In the genomic region with DNA sequence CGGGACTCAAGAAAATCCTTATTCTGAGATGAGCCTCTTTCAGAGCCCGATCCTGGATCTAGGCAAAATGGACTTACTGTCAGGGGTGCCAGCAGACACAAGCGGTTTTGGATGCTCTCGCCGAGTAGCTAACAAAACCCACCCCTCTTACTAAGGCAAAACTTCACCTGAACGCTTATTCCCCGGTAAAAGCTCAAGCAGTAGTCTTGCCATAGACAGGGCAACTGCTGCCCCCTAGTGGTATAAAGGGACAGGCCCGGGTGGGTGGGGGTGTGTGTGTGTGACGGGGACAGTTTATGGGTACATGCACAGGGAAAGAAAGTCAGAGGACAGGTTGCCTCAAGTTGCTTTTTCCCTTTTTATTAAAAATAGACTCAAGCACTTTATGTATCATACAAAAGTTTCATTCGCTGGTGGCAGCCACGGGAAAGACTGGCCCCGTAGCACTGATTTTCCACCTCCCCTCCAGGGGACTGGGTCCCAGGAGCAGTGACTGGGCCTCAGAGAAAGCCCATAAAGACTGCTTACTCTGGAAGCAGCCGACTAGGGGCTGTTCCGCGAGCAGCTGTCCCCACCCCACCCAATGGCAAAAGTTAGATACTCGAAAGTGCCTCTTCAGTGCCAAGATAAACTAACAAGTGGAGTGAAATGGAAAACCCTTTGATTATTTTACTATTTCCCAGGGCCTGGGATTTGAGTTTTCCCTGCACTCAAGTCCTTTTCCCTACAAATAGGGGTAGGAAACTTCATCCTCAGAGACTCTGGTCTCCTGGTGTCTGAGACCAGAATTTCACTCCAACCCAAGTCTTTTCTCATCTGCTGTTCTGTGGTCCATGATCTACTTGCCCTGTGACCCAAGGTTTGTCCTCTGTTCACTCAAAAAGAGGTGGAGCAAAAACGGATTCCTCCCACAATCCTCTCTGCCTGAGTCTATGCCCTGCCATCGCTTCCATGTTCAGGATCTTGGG, we compare ENCODE assay signal across 8 cellular contexts. TPM values are rescaled to one million over a fixed set of nuclear protein-coding genes. Genes with fewer than 3 reads are reported as not detected.
DNase-seq lines count a peak whose midpoint lies in the region; ATAC-seq and TF ChIP-seq lines count a peak whose summit lies in the region.

No MANE protein-coding gene starts in this region.

- H3K9ac ChIP-seq in OCI-LY3 (ENCODE audit: low read length) (peak overlapping the region; percentile 41), neural cell (ENCODE audit: low read length) (no peak overlapping the region), stomach smooth muscle (ENCODE audit: low read length in 2 of 2) (peak overlapping the region in 1 of 2 donors; percentile 12)

- ATAC-seq in GM18867 (IDR thresholded peaks at IDR 0.05; ENCODE audit: unreplicated experiment) (peak; percentile 79), HG03457 (IDR thresholded peaks at IDR 0.05; ENCODE audit: unreplicated experiment) (peak; percentile 39)

- peak overlapping the region; percentile 49 for H2AFZ ChIP-seq in OCI-LY3 (ENCODE audit: low read depth, low read length)
- H2AFZ ChIP-seq in neural cell (ENCODE audit: low read depth, low read length): no peak overlapping the region

- TF ChIP-seq RAD21 in neural cell (conservative IDR thresholded peaks at IDR 0.05): peak; percentile 74

- H3K79me2 ChIP-seq in OCI-LY3 (ENCODE audit: low read length) (no peaks in the 10 kb centered on the region), neural cell (replicated peaks; ENCODE audit: insufficient read depth, low read length) (peaks cover 22% of the 10 kb centered on the region)

- intact Hi-C loops in esophagus squamous epithelium (cut with DNase I): loop anchor here (5.0 kb wide), 2 partner anchors 78 to 163 kb away; a partner anchor contains a TSS

- H3K9me3 ChIP-seq in OCI-LY3 (ENCODE audit: insufficient read depth, low read length) (no peaks in the 10 kb centered on the region), esophagus squamous epithelium (no peaks in the 10 kb centered on the region), neural cell (ENCODE audit: low read length) (no peaks in the 10 kb centered on the region), stomach smooth muscle (ENCODE audit: control insufficient read depth in 2 of 2, low read length in 2 of 2) (no peaks in the 10 kb centered on the region)

- peaks cover 46% of the 10 kb centered on the region for H3K4me1 ChIP-seq in OCI-LY3 (ENCODE audit: low read length)
- H3K4me1 ChIP-seq in esophagus squamous epithelium: peaks cover 36 to 72% (median 50%) of the 10 kb centered on the region in 3 donors
- peaks cover 60% of the 10 kb centered on the region for H3K4me1 ChIP-seq in stomach smooth muscle (ENCODE audit: control insufficient read depth, insufficient read depth, low read length)

- peak; percentile 96 for TF ChIP-seq CTCF in OCI-LY3 (IDR thresholded peaks at IDR 0.05; ENCODE audit: low read depth, low read length)
- TF ChIP-seq CTCF in esophagus squamous epithelium (IDR thresholded peaks at IDR 0.05): peak; percentile 66 to 92 (median 82)
- peak; percentile 74 for TF ChIP-seq CTCF in neural cell (IDR thresholded peaks at IDR 0.05; ENCODE audit: poor library complexity, severe bottlenecking)

- peak overlapping the region; percentile 81 for H3K4me2 ChIP-seq in OCI-LY3 (ENCODE audit: low read length)
- H3K4me2 ChIP-seq in neural cell (ENCODE audit: low read length): no peak overlapping the region

- H3K27ac ChIP-seq in OCI-LY3 (ENCODE audit: low read length): no peak overlapping the region
- peak overlapping the region in 3 of 4 donors; percentile 51 to 66 (median 52) for H3K27ac ChIP-seq in esophagus squamous epithelium
- H3K27ac ChIP-seq in neural cell (ENCODE audit: low read length): no peak overlapping the region
- H3K27ac ChIP-seq in stomach smooth muscle (ENCODE audit: low read length): peak overlapping the region; percentile 24

- 9 to 11% methylated on average over 13 to 16 of the region's 18 CpGs for WGBS in esophagus squamous epithelium, 2 donors

- no peak for TF ChIP-seq POLR2A in esophagus squamous epithelium (IDR thresholded peaks at IDR 0.05)

- H4K20me1 ChIP-seq in OCI-LY3 (ENCODE audit: insufficient read depth, low read length) (no peaks in the 10 kb centered on the region), neural cell (ENCODE audit: insufficient read depth) (no peaks in the 10 kb centered on the region)

- no peaks in the 10 kb centered on the region for H3F3A ChIP-seq in neural cell (ENCODE audit: insufficient read depth, low read length, poor library complexity, severe bottlenecking)

- DNase-seq in AG20443 (ENCODE audit: low spot score) (peak; percentile 83), activated T-cell treated with anti-CD3 and anti-CD28 coated beads for 24 hours (ENCODE audit: low read depth) (peak; percentile 78), esophagus squamous epithelium (lab: John Stamatoyannopoulos, UW) (no peak)

- H3K27me3 ChIP-seq in OCI-LY3 (ENCODE audit: low read depth, low read length): peaks cover 35% of the 10 kb centered on the region
- peaks cover 7 to 46% (median 14%) of the 10 kb centered on the region in 4 donors for H3K27me3 ChIP-seq in esophagus squamous epithelium
- no peaks in the 10 kb centered on the region for H3K27me3 ChIP-seq in neural cell (ENCODE audit: insufficient read depth, low read depth, low read length)
- peaks cover 41% of the 10 kb centered on the region in 2 donors for H3K27me3 ChIP-seq in stomach smooth muscle (ENCODE audit: control insufficient read depth in 1 of 2, insufficient read depth in 2 of 2, low read length in 2 of 2)

- TF ChIP-seq EP300 in neural cell (conservative IDR thresholded peaks at IDR 0.05; ENCODE audit: poor library complexity, severe bottlenecking): no peak

- H3K4me3 ChIP-seq in OCI-LY3 (ENCODE audit: low read length): peak overlapping the region; percentile 68
- H3K4me3 ChIP-seq in esophagus squamous epithelium: no peak overlapping the region
- no peak overlapping the region for H3K4me3 ChIP-seq in neural cell (ENCODE audit: low read length)
- H3K4me3 ChIP-seq in stomach smooth muscle (ENCODE audit: low read length in 2 of 2): no peak overlapping the region

- no peaks in the 10 kb centered on the region for H3K9me2 ChIP-seq in neural cell (ENCODE audit: insufficient read depth, low read length)

- H3K36me3 ChIP-seq in OCI-LY3 (replicated peaks; ENCODE audit: low read depth, low read length) (no peaks in the 10 kb centered on the region), esophagus squamous epithelium (no peaks in the 10 kb centered on the region), neural cell (ENCODE audit: insufficient read depth, low read length) (no peaks in the 10 kb centered on the region), stomach smooth muscle (ENCODE audit: control insufficient read depth in 2 of 2, insufficient read depth in 2 of 2, low read length in 2 of 2) (no peaks in the 10 kb centered on the region)

TF ChIP-seq in neural cell, 6 proteins besides CTCF, POLR2A, EP300 and RAD21:
- TF ChIP-seq SMC3 (conservative IDR thresholded peaks at IDR 0.05; ENCODE audit: poor library complexity) (peak; percentile 67), EZH2 (IDR thresholded peaks at IDR 0.05; ENCODE audit: borderline replicate concordance, insufficient read depth, low read length, poor library complexity, severe bottlenecking) (no peak)

RNA-seq across cellular contexts. Expression of a gene that starts 4.7 kb away (rescaled TPM):
- under 1 TPM in 2 of 4 donors, not detected in 2; 0.56 to 0.95 TPM for total RNA-seq in esophagus squamous epithelium
- polyA plus RNA-seq in neural cell: 18.4 and 19.8 TPM in 2 replicates
- 3.9 and 5.6 TPM in 2 replicates for polyA minus RNA-seq in neural cell

RNA-seq across cellular contexts. Expression of a gene that starts 12.5 kb away (rescaled TPM):
- total RNA-seq in esophagus squamous epithelium: 10 to 100 TPM in 3 of 4 donors, 1 to 10 TPM in 1; 9.5 to 26.6 (median 14.7) TPM
- polyA plus RNA-seq in neural cell: 18.2 and 22.7 TPM in 2 replicates
- 23.5 and 25.8 TPM in 2 replicates for polyA minus RNA-seq in neural cell

RNA-seq across cellular contexts. Expression of a gene that starts 22.9 kb away (rescaled TPM):
- 10 to 100 TPM; 61.4 to 98.4 (median 76.7) TPM for total RNA-seq in esophagus squamous epithelium
- polyA plus RNA-seq in neural cell: 15.8 and 17.4 TPM in 2 replicates
- polyA minus RNA-seq in neural cell: 36.7 and 40.4 TPM in 2 replicates

RNA-seq across cellular contexts. Expression of a gene that starts 47.5 kb away (rescaled TPM):
- total RNA-seq in esophagus squamous epithelium: 100 to 1,000 TPM in 2 of 4 donors, 10 to 100 TPM in 1, 1 to 10 TPM in 1; 9.6 to 376 (median 78.4) TPM
- 0.22 TPM in 1 of 2 replicates, not detected in the other for polyA plus RNA-seq in neural cell
- polyA minus RNA-seq in neural cell: 0.49 TPM in 1 of 2 replicates, not detected in the other

Comparison
In these comparisons a context has a peak if more than half of its experiments do, and no peak if none do; other contexts are left out.
1. H3K27ac ChIP-seq: peak in esophagus squamous epithelium (3 of 4) and stomach smooth muscle (single experiment); none in OCI-LY3 (single experiment) and neural cell (single experiment).
2. Peak in every context shown above with its lines, with median percentiles within 50 percentile points of each other: CTCF ChIP-seq.